In the genomic region with DNA sequence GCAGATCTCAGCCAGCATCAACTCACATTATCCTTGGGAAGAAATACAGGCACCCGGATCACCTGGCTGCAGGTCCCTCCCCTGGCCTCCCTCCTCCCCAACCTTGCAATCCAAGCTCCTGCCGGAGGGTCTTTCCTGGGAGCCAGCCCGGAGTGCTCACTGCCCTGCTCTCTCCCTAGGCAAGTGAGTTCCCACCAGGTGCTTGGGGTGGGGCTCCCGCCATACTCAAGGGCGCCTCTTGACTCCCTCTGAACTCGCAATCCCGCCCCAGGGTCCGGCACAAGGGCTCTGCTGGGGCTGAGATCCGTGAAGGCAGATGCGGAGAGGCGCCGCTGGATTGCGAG, we compare ENCODE assay signal across 3 cellular contexts.
TF ChIP-seq lines count a peak whose summit lies in the region.

No MANE protein-coding gene starts in this region.

TF ChIP-seq in SK-N-SH, 30 proteins besides CTCF, POLR2A, EP300 and RAD21 (continues in another document):
- TF ChIP-seq RXRA (IDR thresholded peaks at IDR 0.05; ENCODE audit: borderline replicate concordance, low read depth) (no peak), TCF12 (IDR thresholded peaks at IDR 0.05) (no peak), MEF2A (IDR thresholded peaks at IDR 0.05; ENCODE audit: borderline replicate concordance, low read depth) (no peak), FOXM1 (IDR thresholded peaks at IDR 0.05; ENCODE audit: low read depth) (no peak), CHD2 (IDR thresholded peaks at IDR 0.05; ENCODE audit: low read length, partially characterized antibody) (no peak), REST (IDR thresholded peaks at IDR 0.05; ENCODE audit: low read depth, low read length) (no peak), MAX (IDR thresholded peaks at IDR 0.05; ENCODE audit: low read depth) (no peak), SIN3A (IDR thresholded peaks at IDR 0.05; ENCODE audit: borderline replicate concordance, low read depth, low read length) (no peak), SMC3 (IDR thresholded peaks at IDR 0.05; ENCODE audit: low read depth, low read length) (no peak), GABPA (IDR thresholded peaks at IDR 0.05; ENCODE audit: low read depth) (no peak), POLR2AphosphoS5 (IDR thresholded peaks at IDR 0.05; ENCODE audit: low read depth, low read length) (no peak), NRF1 (IDR thresholded peaks at IDR 0.05; ENCODE audit: low read depth, low read length) (no peak), GATA2 (CRISPR knock-in tag; IDR thresholded peaks at IDR 0.05) (no peak), RCOR1 (IDR thresholded peaks at IDR 0.05; ENCODE audit: low read length) (no peak), MXI1 (IDR thresholded peaks at IDR 0.05; ENCODE audit: low read depth, low read length) (no peak)
- TF ChIP-seq, protein P1, sequence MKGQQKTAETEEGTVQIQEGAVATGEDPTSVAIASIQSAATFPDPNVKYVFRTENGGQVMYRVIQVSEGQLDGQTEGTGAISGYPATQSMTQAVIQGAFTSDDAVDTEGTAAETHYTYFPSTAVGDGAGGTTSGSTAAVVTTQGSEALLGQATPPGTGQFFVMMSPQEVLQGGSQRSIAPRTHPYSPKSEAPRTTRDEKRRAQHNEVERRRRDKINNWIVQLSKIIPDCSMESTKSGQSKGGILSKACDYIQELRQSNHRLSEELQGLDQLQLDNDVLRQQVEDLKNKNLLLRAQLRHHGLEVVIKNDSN (IDR thresholded peaks at IDR 0.05; ENCODE audit: borderline replicate concordance, low read depth) = no peak
- TF ChIP-seq, protein P2, sequence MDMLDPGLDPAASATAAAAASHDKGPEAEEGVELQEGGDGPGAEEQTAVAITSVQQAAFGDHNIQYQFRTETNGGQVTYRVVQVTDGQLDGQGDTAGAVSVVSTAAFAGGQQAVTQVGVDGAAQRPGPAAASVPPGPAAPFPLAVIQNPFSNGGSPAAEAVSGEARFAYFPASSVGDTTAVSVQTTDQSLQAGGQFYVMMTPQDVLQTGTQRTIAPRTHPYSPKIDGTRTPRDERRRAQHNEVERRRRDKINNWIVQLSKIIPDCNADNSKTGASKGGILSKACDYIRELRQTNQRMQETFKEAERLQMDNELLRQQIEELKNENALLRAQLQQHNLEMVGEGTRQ (IDR thresholded peaks at IDR 0.05; ENCODE audit: borderline replicate concordance, low read depth, low read length) = no peak

TF ChIP-seq in SK-N-SH treated with all-trans-retinoic acid at 6 μM for 48 hours, 23 proteins besides CTCF, POLR2A, EP300 and RAD21:
- TF ChIP-seq PATZ1 (CRISPR knock-in tag; IDR thresholded peaks at IDR 0.05; ENCODE audit: borderline replicate concordance) (no peak), PPARA (CRISPR knock-in tag; IDR thresholded peaks at IDR 0.05; ENCODE audit: borderline replicate concordance) (no peak), OSR1 (CRISPR knock-in tag; IDR thresholded peaks at IDR 0.05) (no peak)

TF ChIP-seq in HepG2, 621 proteins besides CTCF, POLR2A, EP300 and RAD21:
- TF ChIP-seq, protein P3, sequence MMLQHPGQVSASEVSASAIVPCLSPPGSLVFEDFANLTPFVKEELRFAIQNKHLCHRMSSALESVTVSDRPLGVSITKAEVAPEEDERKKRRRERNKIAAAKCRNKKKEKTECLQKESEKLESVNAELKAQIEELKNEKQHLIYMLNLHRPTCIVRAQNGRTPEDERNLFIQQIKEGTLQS (CRISPR knock-in tag; IDR thresholded peaks at IDR 0.05) = 0 out of 2 replicates have a peak, but pooled peaks have one; percentile 11
- TF ChIP-seq ESRRA (CRISPR knock-in tag; IDR thresholded peaks at IDR 0.05; ENCODE audit: low read depth) (0 out of 2 replicates have a peak, but pooled peaks have one; percentile 0), ZNF205 (CRISPR knock-in tag; IDR thresholded peaks at IDR 0.05) (no peak), POGZ (CRISPR knock-in tag; IDR thresholded peaks at IDR 0.05) (0 out of 2 replicates have a peak, but pooled peaks have one; percentile 2), ZNF263 (CRISPR knock-in tag; IDR thresholded peaks at IDR 0.05) (peak; percentile 54; the same call in 1 of the 2 replicates), TAF15 (IDR thresholded peaks at IDR 0.05; ENCODE audit: low read depth, low read length, poor library complexity, severe bottlenecking) (peak; percentile 15), ZSCAN30 (CRISPR knock-in tag; IDR thresholded peaks at IDR 0.05) (no peak), CHD2 (IDR thresholded peaks at IDR 0.05; ENCODE audit: low read depth, low read length) (no peak), ZBTB25 (CRISPR knock-in tag; IDR thresholded peaks at IDR 0.05) (no peak), THAP9 (CRISPR knock-in tag; IDR thresholded peaks at IDR 0.05; ENCODE audit: borderline replicate concordance) (no peak), TP53 (CRISPR knock-in tag; conservative IDR thresholded peaks at IDR 0.05) (0 out of 2 replicates have a peak, but pooled peaks have one; percentile 18), SNAI1 (CRISPR knock-in tag; IDR thresholded peaks at IDR 0.05; ENCODE audit: borderline replicate concordance) (0 out of 2 replicates have a peak, but pooled peaks have one; percentile 2)
